In genomic region chr1:178651742-178652141, GRCh38 we compare ENCODE assay signal across 17 cellular contexts.
DNase-seq lines count a peak whose midpoint lies in the region; TF ChIP-seq lines count a peak whose summit lies in the region.
"Had no signal": no experiment of that assay in that cellular context is flagged by ENCODE, and none has a peak within 500 bp of the region (broad histone marks: within the 10 kb centered on the region; RNA-seq: fewer than 3 reads in every experiment).

No MANE protein-coding gene starts in this region.

- no peak overlapping the region for H3K18ac ChIP-seq in mesenchymal stem cell (ENCODE audit: low read depth in 1 of 2, low read length in 2 of 2)

- H2AK5ac ChIP-seq in mesenchymal stem cell (ENCODE audit: low read length, severe bottlenecking), result no peak overlapping the region

- no peak overlapping the region for H2BK120ac ChIP-seq in mesenchymal stem cell (ENCODE audit: low read depth, low read length)

- no peaks in the 10 kb centered on the region for H3K9me3 ChIP-seq in mesenchymal stem cell (ENCODE audit: control insufficient read depth, low read length)
- H3K9me3 ChIP-seq: mucosa of descending colon, sigmoid colon had no signal

- no peak overlapping the region for H3K23ac ChIP-seq in mesenchymal stem cell (ENCODE audit: low read length in 2 of 2)

- no peak overlapping the region for H2BK15ac ChIP-seq in mesenchymal stem cell (ENCODE audit: low read depth, poor library complexity, severe bottlenecking)

- H3K4me2 ChIP-seq in mesenchymal stem cell (ENCODE audit: low read length, poor library complexity, severe bottlenecking), result no peak overlapping the region

- H2BK12ac ChIP-seq in mesenchymal stem cell (ENCODE audit: low read length in 2 of 2), result no peak overlapping the region

- WGBS in mesenchymal stem cell, result 48% methylated on average over 9 of the region's 9 CpGs

- no peaks in the 10 kb centered on the region for H3K79me1 ChIP-seq in mesenchymal stem cell (replicated peaks; ENCODE audit: low read length, poor library complexity, severe bottlenecking)

- H3K4me1 Mint-ChIP-seq in brain (peaks cover 70% of the 10 kb centered on the region), immature natural killer cell (no peaks in the 10 kb centered on the region)
- H3K4me1 Mint-ChIP-seq: activated CD4-positive, alpha-beta T cell treated with anti-CD3 and anti-CD28 coated beads, Interleukin-2, amount 10 ng/mL, durations not matched to agents 24 days and 14 days had no signal

- no peaks in the 10 kb centered on the region for H3K27me3 ChIP-seq in mesenchymal stem cell (ENCODE audit: control insufficient read depth in 1 of 2, insufficient read depth in 1 of 2, low read length in 2 of 2)
- H3K27me3 ChIP-seq: sigmoid colon had no signal

- no peaks in the 10 kb centered on the region for H3K36me3 ChIP-seq in mesenchymal stem cell (ENCODE audit: control insufficient read depth in 1 of 2, insufficient read depth in 2 of 2, low read depth in 1 of 2, low read length in 2 of 2)
- H3K36me3 ChIP-seq: sigmoid colon had no signal

- no peak overlapping the region for H3K4ac ChIP-seq in mesenchymal stem cell (ENCODE audit: low read depth in 1 of 2, low read length in 2 of 2)

- H4K91ac ChIP-seq in mesenchymal stem cell (ENCODE audit: low read length), result no peak overlapping the region

- DNase-seq in DMS53 (lab: John Stamatoyannopoulos, UW) (peak; percentile 20), DMS53 treated with DMSO at 0.1 percent for 48 hours (lab: John Stamatoyannopoulos, UW; ENCODE audit: unreplicated experiment) (no peak), mesenchymal stem cell (peak; percentile 55), superior temporal gyrus (ENCODE audit: extremely low spot score) (peak; percentile 62), immature natural killer cell (no peak), KBM-7 (no peak), SKM-1 (lab: John Stamatoyannopoulos, UW; ENCODE audit: unreplicated experiment) (no peak)
- DNase-seq: activated CD4-positive, alpha-beta T cell treated with anti-CD3 and anti-CD28 coated beads, Interleukin-2, amount 10 ng/mL, durations not matched to agents 24 days and 14 days; NCI-H1417 treated with DMSO at 0.1 percent for 48 hours; NCI-H526; sigmoid colon; stimulated activated naive CD4-positive, alpha-beta T cell had no signal

- H3K27me3 Mint-ChIP-seq in brain (peaks cover 3% of the 10 kb centered on the region), immature natural killer cell (ENCODE audit: low read depth in 3 of 3) (peaks cover 0 to 7% (median 3%) of the 10 kb centered on the region in 3 donors)

- peak overlapping the region in 1 of 2 experiments; percentile 60 for H3K4me3 ChIP-seq in mesenchymal stem cell (ENCODE audit: insufficient read depth in 1 of 2, low read depth in 1 of 2, low read length in 2 of 2)
- H3K4me3 ChIP-seq: K562, mucosa of descending colon, sigmoid colon had no signal

- no peak for TF ChIP-seq CTCF in brain (conservative IDR thresholded peaks at IDR 0.05)

- H4K8ac ChIP-seq in mesenchymal stem cell (ENCODE audit: low read length), result peak overlapping the region; percentile 27

- no peak overlapping the region for H2BK5ac ChIP-seq in mesenchymal stem cell (ENCODE audit: low read depth, low read length, poor library complexity, severe bottlenecking)

- no peak overlapping the region for H3K27ac ChIP-seq in mesenchymal stem cell (ENCODE audit: low read length, poor library complexity, severe bottlenecking)
- H3K27ac ChIP-seq: 22Rv1, RWPE1 had no signal

- peaks cover 6% of the 10 kb centered on the region for H3K4me1 ChIP-seq in mesenchymal stem cell (ENCODE audit: control insufficient read depth, insufficient read depth, low read depth, low read length)
- H3K4me1 ChIP-seq: sigmoid colon had no signal

- no peak overlapping the region for H2AFZ ChIP-seq in mesenchymal stem cell (ENCODE audit: low read depth, low read length)

- H3K27ac Mint-ChIP-seq in brain, result peak overlapping the region in 4 of 5 experiments; percentile 88 to 98 (median 94)
- H3K27ac Mint-ChIP-seq in immature natural killer cell, result no peak overlapping the region
- H3K27ac Mint-ChIP-seq: activated CD4-positive, alpha-beta T cell treated with anti-CD3 and anti-CD28 coated beads, Interleukin-2, amount 10 ng/mL, durations not matched to agents 24 days and 14 days had no signal

- peak overlapping the region; percentile 25 to 73 (median 46) for H3K4me3 Mint-ChIP-seq in brain
- no peak overlapping the region for H3K4me3 Mint-ChIP-seq in immature natural killer cell
- H3K4me3 Mint-ChIP-seq: activated CD4-positive, alpha-beta T cell treated with anti-CD3 and anti-CD28 coated beads, Interleukin-2, amount 10 ng/mL, durations not matched to agents 24 days and 14 days had no signal

- in situ Hi-C loops in KBM-7 (cut with MboI; ENCODE audit: low pct_unique_long_range_greater_than_20kb, low sequenced_read_pairs), result no loop called here

- peak overlapping the region; percentile 83 for H3K9ac ChIP-seq in mesenchymal stem cell (ENCODE audit: low read length)

- H3K14ac ChIP-seq in mesenchymal stem cell (ENCODE audit: low read length in 2 of 2), result no peak overlapping the region

- no peaks in the 10 kb centered on the region for H3K36me3 Mint-ChIP-seq in brain
- H3K36me3 Mint-ChIP-seq in immature natural killer cell, result no peaks in the 10 kb centered on the region

- H3K9me3 Mint-ChIP-seq in brain (no peaks in the 10 kb centered on the region), immature natural killer cell (peaks cover 0 to 2% (median 0%) of the 10 kb centered on the region in 6 donors)
- H3K9me3 Mint-ChIP-seq: activated CD4-positive, alpha-beta T cell treated with anti-CD3 and anti-CD28 coated beads, Interleukin-2, amount 10 ng/mL, durations not matched to agents 24 days and 14 days had no signal

Comparison
In these comparisons a context has a peak if more than half of its experiments do, and no peak if none do; other contexts are left out.
1. DNase-seq: peak in DMS53 (single experiment), mesenchymal stem cell (single experiment) and superior temporal gyrus (single experiment); none in DMS53 treated with DMSO at 0.1 percent for 48 hours (single experiment), immature natural killer cell (0 of 3), KBM-7 (single experiment) and SKM-1 (single experiment).
2. H3K27ac Mint-ChIP-seq: peak in brain (4 of 5); none in immature natural killer cell (0 of 6).
3. H3K4me3 Mint-ChIP-seq: peak in brain (5 of 5); none in immature natural killer cell (0 of 5).